ENCODE assay signal across 20 cellular contexts in the genomic region with DNA sequence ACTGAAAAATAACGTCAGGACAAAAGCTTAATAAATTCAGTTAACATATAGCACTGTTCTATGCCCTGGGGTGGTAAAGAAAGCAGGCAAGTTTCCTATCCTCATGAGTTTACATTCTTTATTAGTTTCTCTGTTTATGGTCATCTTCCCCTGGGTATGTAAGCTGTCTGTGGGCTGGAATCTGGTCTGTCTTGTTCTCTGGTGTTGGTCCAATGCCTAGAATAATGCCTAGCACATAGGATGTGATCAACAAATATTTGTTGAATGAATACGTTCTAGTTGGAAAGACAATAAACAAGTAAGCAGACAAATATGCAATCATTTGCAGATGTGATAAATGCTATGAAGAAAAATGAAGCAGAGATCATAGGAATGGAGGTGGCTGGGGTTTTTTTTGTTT. TPM values are rescaled to one million over a fixed set of nuclear protein-coding genes. Genes with fewer than 3 reads are reported as not detected.
DNase-seq lines count a peak whose midpoint lies in the region; ATAC-seq and TF ChIP-seq lines count a peak whose summit lies in the region.
"Had no signal": no experiment of that assay in that cellular context is flagged by ENCODE, and none has a peak within 500 bp of the region (broad histone marks: within the 10 kb centered on the region; RNA-seq: fewer than 3 reads in every experiment).

No MANE protein-coding gene starts in this region.

- intact Hi-C loops in PC-3 (cut with micrococcal nuclease): no loop called here

- ATAC-seq in PC-3 (peak; percentile 49; the same call in 1 of the 2 replicates), foreskin keratinocyte (peak; percentile 43), HG02884 (IDR thresholded peaks at IDR 0.05; ENCODE audit: unreplicated experiment) (no peak)

- H3K27me3 Mint-ChIP-seq in activated CD4-positive, alpha-beta T cell treated with anti-CD3 and anti-CD28 coated beads, Interleukin-2, amount 10 ng/mL, durations not matched to agents 7 days and 5 days: peaks cover 35% of the 10 kb centered on the region

- H3K36me3 ChIP-seq in PC-3 (ENCODE audit: low read depth, low read length): no peaks in the 10 kb centered on the region

- no peak overlapping the region for H3K4me3 Mint-ChIP-seq in activated CD4-positive, alpha-beta T cell treated with anti-CD3 and anti-CD28 coated beads, Interleukin-2, amount 10 ng/mL, durations not matched to agents 7 days and 5 days
- H3K4me3 Mint-ChIP-seq: CD4-positive, CD25-positive, alpha-beta regulatory T cell had no signal

- H3K4me2 ChIP-seq in PC-3 (ENCODE audit: low read length): peak overlapping the region; percentile 23
- H3K4me2 ChIP-seq: SK-N-SH had no signal

- no peaks in the 10 kb centered on the region for H3F3A ChIP-seq in PC-3 (ENCODE audit: low read length, unreplicated experiment)

- no peaks in the 10 kb centered on the region for H3K9me3 ChIP-seq in PC-3 (ENCODE audit: low read length)
- H3K9me3 ChIP-seq: SK-N-SH had no signal

- no peaks in the 10 kb centered on the region for H3K9me2 ChIP-seq in PC-3 (replicated peaks; ENCODE audit: low read length)
- H3K9me2 ChIP-seq: SK-N-SH had no signal

- no peaks in the 10 kb centered on the region for H3K79me2 ChIP-seq in PC-3 (ENCODE audit: low read length)

- H3K27ac ChIP-seq in PC-3 (ENCODE audit: low read length): peak overlapping the region; percentile 34; the same call in 1 of the 2 replicates
- no peak overlapping the region for H3K27ac ChIP-seq in foreskin keratinocyte

- CTCF ChIA-PET in PC-3 (lab: Charles Lee): no interaction called here
- CTCF ChIA-PET in activated CD4-positive, alpha-beta T cell treated with anti-CD3 and anti-CD28 coated beads, Interleukin-2, amount 10 ng/mL, durations not matched to agents 7 days and 5 days (lab: Charles Lee): no interaction called here

- no peaks in the 10 kb centered on the region for H3K9me3 Mint-ChIP-seq in activated CD4-positive, alpha-beta T cell treated with anti-CD3 and anti-CD28 coated beads, Interleukin-2, amount 10 ng/mL, durations not matched to agents 7 days and 5 days

- no TSS peak for BruUV-seq in PC-3 (replicated peaks; lab: Mats Ljungman, UMichigan)

- H3K4me1 ChIP-seq in PC-3 (ENCODE audit: insufficient read depth, low read length): peaks cover 14% of the 10 kb centered on the region
- peaks cover 19% of the 10 kb centered on the region for H3K4me1 ChIP-seq in foreskin keratinocyte

- H3K9ac ChIP-seq in PC-3 (ENCODE audit: low read length): no peak overlapping the region
- H3K9ac ChIP-seq: SK-N-SH had no signal

- H2AFZ ChIP-seq in PC-3 (ENCODE audit: low read length): no peak overlapping the region

- H3K4me1 Mint-ChIP-seq in activated CD4-positive, alpha-beta T cell treated with anti-CD3 and anti-CD28 coated beads, Interleukin-2, amount 10 ng/mL, durations not matched to agents 7 days and 5 days: peaks cover 1% of the 10 kb centered on the region

- H3K27me3 ChIP-seq in PC-3 (ENCODE audit: low read length): no peaks in the 10 kb centered on the region
- no peaks in the 10 kb centered on the region for H3K27me3 ChIP-seq in foreskin keratinocyte

- no peaks in the 10 kb centered on the region for H3K36me3 Mint-ChIP-seq in activated CD4-positive, alpha-beta T cell treated with anti-CD3 and anti-CD28 coated beads, Interleukin-2, amount 10 ng/mL, durations not matched to agents 7 days and 5 days (ENCODE audit: low read depth)
- H3K36me3 Mint-ChIP-seq: CD4-positive, CD25-positive, alpha-beta regulatory T cell had no signal

- H4K20me1 ChIP-seq in PC-3 (ENCODE audit: low read length): no peaks in the 10 kb centered on the region

- no peak overlapping the region for H3K27ac Mint-ChIP-seq in activated CD4-positive, alpha-beta T cell treated with anti-CD3 and anti-CD28 coated beads, Interleukin-2, amount 10 ng/mL, durations not matched to agents 7 days and 5 days
- H3K27ac Mint-ChIP-seq: CD4-positive, CD25-positive, alpha-beta regulatory T cell had no signal

- no peak overlapping the region for H3K4me3 ChIP-seq in AG10803 (ENCODE audit: low read length)
- H3K4me3 ChIP-seq in PC-3 (ENCODE audit: low read length): no peak overlapping the region; the same call in 1 of the 2 replicates
- H3K4me3 ChIP-seq in epithelial cell of esophagus (ENCODE audit: low read length): no peak overlapping the region

- POLR2A ChIA-PET in PC-3 (lab: Charles Lee; ENCODE audit: unreplicated experiment): no interaction called here
- POLR2A ChIA-PET in activated CD4-positive, alpha-beta T cell treated with anti-CD3 and anti-CD28 coated beads, Interleukin-2, amount 10 ng/mL, durations not matched to agents 7 days and 5 days (lab: Charles Lee): no interaction called here

- DNase-seq in AG10803 (ENCODE audit: low read depth) (peak; percentile 35), PC-3 (peak; percentile 85), epithelial cell of esophagus (ENCODE audit: low read depth) (peak; percentile 92), foreskin keratinocyte (peak; percentile 63 to 83), occipital lobe (lab: John Stamatoyannopoulos, UW) (no peak), NCI-H2081 treated with DMSO at 0.1 percent for 48 hours (lab: John Stamatoyannopoulos, UW) (no peak)
- no peak for DNase-seq in activated CD4-positive, alpha-beta T cell treated with anti-CD3 and anti-CD28 coated beads, Interleukin-2, amount 10 ng/mL, durations not matched to agents 7 days and 5 days
- DNase-seq: CD4-positive, CD25-positive, alpha-beta regulatory T cell; COR-L47; DMS79; MM.1S; NCI-H1048; NCI-H1436; NCI-H1930; NCI-H345; NCI-H524 treated with DMSO at 0.1 percent for 48 hours; OCI-M1; SHP77; SK-N-SH had no signal

- TF ChIP-seq CTCF in AG10803 (conservative IDR thresholded peaks at IDR 0.05; ENCODE audit: low read length): no peak
- TF ChIP-seq CTCF in PC-3 (conservative IDR thresholded peaks at IDR 0.05; ENCODE audit: low read depth, low read length): no peak
- no peak for TF ChIP-seq CTCF in epithelial cell of esophagus (IDR thresholded peaks at IDR 0.05; ENCODE audit: insufficient read depth, low read depth, low read length, missing control alignments)
- no peak for TF ChIP-seq CTCF in foreskin keratinocyte (conservative IDR thresholded peaks at IDR 0.05)

RNA-seq across cellular contexts. Expression of gene IGSF3, which starts 7.2 kb away (rescaled TPM):
- total RNA-seq in PC-3 (2014; rRNA removed) (15.5 and 17.2 TPM in 2 replicates), foreskin keratinocyte (30.3 and 31.3 TPM in 2 replicates), occipital lobe (115 TPM)
- 7.6 and 9.5 TPM in 2 replicates for polyA plus RNA-seq in foreskin keratinocyte
- under 1 TPM; 0.35 to 0.77 TPM for total RNA-seq in activated CD4-positive, alpha-beta T cell treated with anti-CD3 and anti-CD28 coated beads, Interleukin-2, amount 10 ng/mL, durations not matched to agents 7 days and 5 days

Comparison
In these comparisons a context has a peak if more than half of its experiments do, and no peak if none do; other contexts are left out.
1. DNase-seq: peak in AG10803 (single experiment), PC-3 (single experiment), epithelial cell of esophagus (single experiment) and foreskin keratinocyte (2 of 2); none in occipital lobe (single experiment), NCI-H2081 treated with DMSO at 0.1 percent for 48 hours (single experiment) and activated CD4-positive, alpha-beta T cell treated with anti-CD3 and anti-CD28 coated beads, Interleukin-2, amount 10 ng/mL, durations not matched to agents 7 days and 5 days (single experiment).